28 cellular contexts compared by ENCODE assay signal in genomic region chr10:29553732-29554260, GRCh38.
A peak's percentile ranks its signal among the peaks of the same experiment; 100 is the strongest.
DNase-seq lines count a peak whose midpoint lies in the region; ATAC-seq, FAIRE-seq and TF ChIP-seq lines count a peak whose summit lies in the region.
"Had no signal": no experiment of that assay in that cellular context is flagged by ENCODE, and none has a peak within 500 bp of the region (broad histone marks: within the 10 kb centered on the region; RNA-seq: fewer than 3 reads in every experiment).

No MANE protein-coding gene starts in this region.

- H3K9ac ChIP-seq in IMR-90 (ENCODE audit: low read depth, low read length) (no peak overlapping the region), K562 (ENCODE audit: insufficient read depth in 1 of 2, low read depth in 2 of 2, low read length in 2 of 2) (no peak overlapping the region), skeletal muscle tissue (ENCODE audit: low read depth in 1 of 3, low read length in 3 of 3) (no peak overlapping the region)

- dilution Hi-C loops in IMR-90 (cut with HindIII; ENCODE audit: low sequenced_read_pairs, unreplicated experiment), result no loop called here

- TF ChIP-seq CTCF in IMR-90 (conservative IDR thresholded peaks at IDR 0.05; ENCODE audit: low read depth, low read length) (no peak), K562 (IDR thresholded peaks at IDR 0.05 in 2 of 3, conservative IDR thresholded peaks at IDR 0.05 in 1 of 3; ENCODE audit: insufficient read depth in 2 of 3, low read depth in 1 of 3, low read length in 3 of 3) (peak; percentile 29 to 40 (median 33); a peak in 2 of 6 replicates)

- no peaks in the 10 kb centered on the region for H3K79me2 ChIP-seq in K562 (ENCODE audit: control insufficient read depth, insufficient read depth, low read length)

- no peaks in the 10 kb centered on the region for H3K27me3 Mint-ChIP-seq in activated CD4-positive, alpha-beta T cell treated with anti-CD3 and anti-CD28 coated beads, Interleukin-2, amount 10 ng/mL, durations not matched to agents 24 days and 14 days
- H3K27me3 Mint-ChIP-seq in naive thymus-derived CD4-positive, alpha-beta T cell, result no peaks in the 10 kb centered on the region
- no peaks in the 10 kb centered on the region for H3K27me3 Mint-ChIP-seq in naive thymus-derived CD8-positive, alpha-beta T cell
- H3K27me3 Mint-ChIP-seq: natural killer cell treated with Interleukin-12 subunit alpha and Interleukin-12 subunit beta and Interleukin-15 and Interleukin-18, amount 100 ng/mL, for 72 hours; stimulated activated naive CD8-positive, alpha-beta T cell treated with anti-CD3 and anti-CD28 coated beads, Interleukin-15, amount 100 ng/mL, for 72 hours; T-helper 17 cell had no signal

- POLR2A ChIA-PET in IMR-90 (lab: Charles Lee; ENCODE audit: unreplicated experiment), result interaction anchor here (0.5 kb wide), 1 partner anchor 137 kb away, joined by 9 read pairs; no protein-coding TSS in a partner anchor
- POLR2A ChIA-PET in K562 (lab: Yijun Ruan, JAX), result no interaction called here
- POLR2A ChIA-PET in naive thymus-derived CD4-positive, alpha-beta T cell (lab: Charles Lee), result interaction anchor here (0.6 kb wide), 1 partner anchor 99 kb away, joined by 3 read pairs; no protein-coding TSS in a partner anchor
- POLR2A ChIA-PET in naive thymus-derived CD8-positive, alpha-beta T cell (lab: Charles Lee), result interaction anchor here (0.6 to 1.0 kb wide), 2 partner anchors 8 to 472 kb away, joined by 3 read pairs; no protein-coding TSS in a partner anchor

- H3K4me1 Mint-ChIP-seq in activated CD4-positive, alpha-beta T cell treated with anti-CD3 and anti-CD28 coated beads, Interleukin-2, amount 10 ng/mL, durations not matched to agents 24 days and 14 days, result peaks cover 20% of the 10 kb centered on the region
- H3K4me1 Mint-ChIP-seq in naive thymus-derived CD4-positive, alpha-beta T cell, result peaks cover 0 to 22% (median under 1%) of the 10 kb centered on the region in 7 donors
- peaks cover 0 to 2% (median under 1%) of the 10 kb centered on the region in 4 donors for H3K4me1 Mint-ChIP-seq in naive thymus-derived CD8-positive, alpha-beta T cell
- H3K4me1 Mint-ChIP-seq: T-helper 17 cell had no signal

- no peaks in the 10 kb centered on the region for H4K20me1 ChIP-seq in IMR-90 (ENCODE audit: insufficient read depth, low read length)
- no peaks in the 10 kb centered on the region for H4K20me1 ChIP-seq in K562 (replicated peaks; ENCODE audit: control insufficient read depth, insufficient read depth, low read length)

- peaks cover 8 to 45% of the 10 kb centered on the region in 2 experiments; a peak in 3 of 4 replicates for H3K79me1 ChIP-seq in IMR-90 (ENCODE audit: low read depth in 1 of 2, low read length in 2 of 2)

- intact Hi-C loops in activated CD4-positive, alpha-beta T cell treated with anti-CD3 and anti-CD28 coated beads, Interleukin-2, amount 10 ng/mL, durations not matched to agents 24 days and 14 days (cut with micrococcal nuclease), result no loop called here
- intact Hi-C loops in IMR-90 (cut with micrococcal nuclease) (no loop called here), K562 (cut with micrococcal nuclease) (no loop called here)
- intact Hi-C loops in naive thymus-derived CD4-positive, alpha-beta T cell (cut with micrococcal nuclease), result no loop called here

- H3K4me3 ChIP-seq in IMR-90 (ENCODE audit: insufficient read depth, low read depth, low read length) (no peak overlapping the region), K562 (no peak overlapping the region), skeletal muscle tissue (ENCODE audit: low read length in 3 of 3) (no peak overlapping the region)
- H3K4me3 ChIP-seq in naive thymus-derived CD4-positive, alpha-beta T cell (ENCODE audit: low read length), result no peak overlapping the region
- H3K4me3 ChIP-seq: A549, body of pancreas, ovary, right lobe of liver, transverse colon had no signal

- no peak overlapping the region for H3K27ac ChIP-seq in IMR-90 (ENCODE audit: insufficient read depth, low read length)
- H3K27ac ChIP-seq in K562 (ENCODE audit: extremely low read depth, low read depth, low read length), result no peak overlapping the region
- H3K27ac ChIP-seq in skeletal muscle tissue (ENCODE audit: low read depth, low read length), result peak overlapping the region; percentile 65
- H3K27ac ChIP-seq in naive thymus-derived CD4-positive, alpha-beta T cell (ENCODE audit: low read depth, low read length), result no peak overlapping the region
- H3K27ac ChIP-seq: A549, body of pancreas, ovary, right lobe of liver had no signal

- no peaks in the 10 kb centered on the region for H3K9me3 Mint-ChIP-seq in activated CD4-positive, alpha-beta T cell treated with anti-CD3 and anti-CD28 coated beads, Interleukin-2, amount 10 ng/mL, durations not matched to agents 24 days and 14 days
- H3K9me3 Mint-ChIP-seq in naive thymus-derived CD4-positive, alpha-beta T cell, result peaks cover 0 to 4% (median 0%) of the 10 kb centered on the region in 11 donors
- H3K9me3 Mint-ChIP-seq in naive thymus-derived CD8-positive, alpha-beta T cell, result no peaks in the 10 kb centered on the region
- H3K9me3 Mint-ChIP-seq: immature natural killer cell; natural killer cell treated with Interleukin-12 subunit alpha and Interleukin-12 subunit beta and Interleukin-15 and Interleukin-18, amount 100 ng/mL, for 72 hours; stimulated activated naive CD8-positive, alpha-beta T cell treated with anti-CD3 and anti-CD28 coated beads, Interleukin-15, amount 100 ng/mL, for 72 hours had no signal

- no peak overlapping the region for H4K8ac ChIP-seq in IMR-90 (ENCODE audit: low read depth in 2 of 2, low read length in 2 of 2)

- no peak overlapping the region for H2AK9ac ChIP-seq in IMR-90 (replicated peaks; ENCODE audit: low read depth, low read length, poor library complexity)

- H3K9me3 ChIP-seq in IMR-90 (ENCODE audit: control insufficient read depth, insufficient read depth, low read length) (no peaks in the 10 kb centered on the region), K562 (replicated peaks; ENCODE audit: control insufficient read depth, insufficient read depth, low read depth, low read length) (no peaks in the 10 kb centered on the region), skeletal muscle tissue (ENCODE audit: control insufficient read depth in 3 of 3, low read length in 3 of 3) (no peaks in the 10 kb centered on the region)
- H3K9me3 ChIP-seq in naive thymus-derived CD4-positive, alpha-beta T cell (ENCODE audit: control insufficient read depth in 2 of 3, low read length in 3 of 3), result no peaks in the 10 kb centered on the region
- H3K9me3 ChIP-seq: A549, BE2C, body of pancreas, ovary, right lobe of liver, transverse colon had no signal

- no TSS peak for BruUV-seq in IMR-90 (replicated peaks; lab: Mats Ljungman, UMichigan)
- BruUV-seq in K562 (replicated peaks; lab: Mats Ljungman, UMichigan), result no TSS peak

- no peak overlapping the region for H2BK5ac ChIP-seq in IMR-90 (ENCODE audit: low read depth, low read length, poor library complexity, severe bottlenecking)

- no peaks in the 10 kb centered on the region for H3K27me3 ChIP-seq in IMR-90 (ENCODE audit: control insufficient read depth, insufficient read depth, low read length)
- H3K27me3 ChIP-seq in K562 (ENCODE audit: control insufficient read depth in 2 of 2, insufficient read depth in 2 of 2, low read length in 2 of 2), result peaks cover 6 to 29% of the 10 kb centered on the region in 2 experiments
- H3K27me3 ChIP-seq in skeletal muscle tissue (ENCODE audit: control insufficient read depth in 3 of 3, insufficient read depth in 3 of 3, low read length in 3 of 3), result no peaks in the 10 kb centered on the region
- H3K27me3 ChIP-seq in naive thymus-derived CD4-positive, alpha-beta T cell (ENCODE audit: control insufficient read depth in 2 of 2, insufficient read depth in 2 of 2, low read length in 2 of 2), result no peaks in the 10 kb centered on the region
- H3K27me3 ChIP-seq: BE2C, body of pancreas, ovary, right lobe of liver, transverse colon had no signal

- H3K4me1 ChIP-seq in IMR-90 (ENCODE audit: control insufficient read depth, insufficient read depth, low read length) (peaks cover 13% of the 10 kb centered on the region), K562 (replicated peaks in 1 of 2; ENCODE audit: control insufficient read depth in 2 of 2, insufficient read depth in 2 of 2, low read length in 2 of 2) (no peaks in the 10 kb centered on the region), skeletal muscle tissue (ENCODE audit: control insufficient read depth in 3 of 3, insufficient read depth in 3 of 3, low read length in 3 of 3) (peaks cover 3 to 28% (median 9%) of the 10 kb centered on the region in 3 donors)
- no peaks in the 10 kb centered on the region for H3K4me1 ChIP-seq in naive thymus-derived CD4-positive, alpha-beta T cell (ENCODE audit: control insufficient read depth in 2 of 2, insufficient read depth in 2 of 2, low read length in 2 of 2)
- H3K4me1 ChIP-seq: BE2C, body of pancreas, right lobe of liver had no signal

- no peak overlapping the region for H3K18ac ChIP-seq in IMR-90 (ENCODE audit: low read depth, low read length)

- no peak overlapping the region for H3K56ac ChIP-seq in IMR-90 (ENCODE audit: extremely low read depth, insufficient read depth, low read length)

- no peak overlapping the region for H4K91ac ChIP-seq in IMR-90 (ENCODE audit: insufficient read depth, low read depth, low read length)

- no peak overlapping the region for H2BK120ac ChIP-seq in IMR-90 (ENCODE audit: low read depth, low read length)

- H3K9me1 ChIP-seq in IMR-90 (ENCODE audit: insufficient read depth, low read length) (peaks cover 15% of the 10 kb centered on the region), K562 (ENCODE audit: control insufficient read depth, insufficient read depth, low read length) (no peaks in the 10 kb centered on the region)

- TF ChIP-seq EP300 in K562 (IDR thresholded peaks at IDR 0.05; ENCODE audit: low read length), result no peak

- no peak for DNase-seq in activated CD4-positive, alpha-beta T cell treated with anti-CD3 and anti-CD28 coated beads, Interleukin-2, amount 10 ng/mL, durations not matched to agents 24 days and 14 days
- no peak for DNase-seq in activated CD4-positive, alpha-beta T cell treated with anti-CD3 and anti-CD28 coated beads, Interleukin-2, amount 50 U/mL, for 48 hours
- DNase-seq in IMR-90, result no peak
- DNase-seq in K562 (ENCODE audit: extremely low read depth in 1 of 4, low spot score in 3 of 4), result peak in 2 of 4 experiments; percentile 25 to 29
- no peak for DNase-seq in naive thymus-derived CD4-positive, alpha-beta T cell
- DNase-seq in naive thymus-derived CD8-positive, alpha-beta T cell, result no peak
- DNase-seq: activated CD4-positive, alpha-beta T cell treated with anti-CD3 and anti-CD28 coated beads, Interleukin-2, amount 50 U/mL, for 1 hour; activated CD8-positive, alpha-beta memory T cell treated with anti-CD3 and anti-CD28 coated beads, Interleukin-2, amount 50 U/mL, for 4 hours; BE2C; body of pancreas; DMS53; effector CD8-positive, alpha-beta T cell; hippocampal formation; immature natural killer cell; KBM-7; NCI-H510A; ovary; right lobe of liver; stimulated activated naive CD8-positive, alpha-beta T cell treated with anti-CD3 and anti-CD28 coated beads, Interleukin-15, amount 100 ng/mL, for 72 hours; T-helper 17 cell; transverse colon had no signal

- FAIRE-seq in K562 (lab: Jason Lieb, UNC), result no peak
- FAIRE-seq: A549, frontal cortex, G401.6 had no signal

- H3K4me2 ChIP-seq in IMR-90 (ENCODE audit: low read depth, low read length) (no peak overlapping the region), K562 (ENCODE audit: insufficient read depth, low read length) (no peak overlapping the region)
- H3K4me2 ChIP-seq: A549 had no signal

- no peak overlapping the region for H2BK20ac ChIP-seq in IMR-90 (ENCODE audit: low read depth, low read length)

- no peak overlapping the region for H3K14ac ChIP-seq in IMR-90 (replicated peaks; ENCODE audit: low read depth, low read length)

- WGBS in IMR-90 (ENCODE audit: extremely low coverage in 2 of 2, insufficient read length in 1 of 2), 2 experiments, result 98% methylated on average over 6 of the region's 11 CpGs; no CpG with 5 or more reads in 1 of the 2 experiments
- 17% methylated on average over 11 of the region's 11 CpGs for WGBS in K562 (ENCODE audit: insufficient coverage, low coverage, missing lambda C conversion rate)

- H3K36me3 Mint-ChIP-seq in activated CD4-positive, alpha-beta T cell treated with anti-CD3 and anti-CD28 coated beads, Interleukin-2, amount 10 ng/mL, durations not matched to agents 24 days and 14 days (ENCODE audit: low read depth), result peaks cover 14% of the 10 kb centered on the region
- H3K36me3 Mint-ChIP-seq in naive thymus-derived CD4-positive, alpha-beta T cell, result peaks cover 7 to 37% (median 31%) of the 10 kb centered on the region in 5 donors
- peaks cover 12 to 57% (median 31%) of the 10 kb centered on the region in 3 donors for H3K36me3 Mint-ChIP-seq in naive thymus-derived CD8-positive, alpha-beta T cell
- H3K36me3 Mint-ChIP-seq: natural killer cell treated with Interleukin-12 subunit alpha and Interleukin-12 subunit beta and Interleukin-15 and Interleukin-18, amount 100 ng/mL, for 72 hours had no signal

- TF ChIP-seq POLR2A in IMR-90 (IDR thresholded peaks at IDR 0.05; ENCODE audit: low read depth, low read length) (no peak), K562 (conservative IDR thresholded peaks at IDR 0.05) (no peak)

- in situ Hi-C loops in IMR-90 (cut with MboI; ENCODE audit: low sequenced_read_pairs) (no loop called here), K562 (cut with MboI) (no loop called here)

- no peak overlapping the region for H3K23ac ChIP-seq in IMR-90 (ENCODE audit: low read depth, low read length)

- no peak overlapping the region for H4K5ac ChIP-seq in IMR-90 (ENCODE audit: low read depth, low read length)

- peak overlapping the region; percentile 81 for H3K27ac Mint-ChIP-seq in activated CD4-positive, alpha-beta T cell treated with anti-CD3 and anti-CD28 coated beads, Interleukin-2, amount 10 ng/mL, durations not matched to agents 24 days and 14 days
- peak overlapping the region in 1 of 9 donors; percentile 71 for H3K27ac Mint-ChIP-seq in naive thymus-derived CD4-positive, alpha-beta T cell
- no peak overlapping the region for H3K27ac Mint-ChIP-seq in naive thymus-derived CD8-positive, alpha-beta T cell
- H3K27ac Mint-ChIP-seq: immature natural killer cell; stimulated activated naive CD8-positive, alpha-beta T cell treated with anti-CD3 and anti-CD28 coated beads, Interleukin-15, amount 100 ng/mL, for 72 hours; T-helper 17 cell had no signal

- TF ChIP-seq RAD21 in IMR-90 (IDR thresholded peaks at IDR 0.05; ENCODE audit: low read length) (no peak), K562 (CRISPR knock-in tag; conservative IDR thresholded peaks at IDR 0.05 in 1 of 2, IDR thresholded peaks at IDR 0.05 in 1 of 2) (peak in 1 of 2 experiments; percentile 35; a peak in 2 of 4 replicates)

- no peak for ATAC-seq in IMR-90 (ENCODE audit: low read depth)
- peak; percentile 89 for ATAC-seq in K562
- no peak for ATAC-seq in HG03097 (IDR thresholded peaks at IDR 0.05; ENCODE audit: low FRiP score, unreplicated experiment)
- ATAC-seq in naive thymus-derived CD4-positive, alpha-beta T cell, result no peak
- ATAC-seq in naive thymus-derived CD8-positive, alpha-beta T cell, result no peak
- ATAC-seq: body of pancreas; left lobe of liver; natural killer cell treated with Interleukin-12 subunit alpha and Interleukin-12 subunit beta and Interleukin-15 and Interleukin-18, amount 100 ng/mL, for 72 hours; right lobe of liver; stimulated activated naive CD8-positive, alpha-beta T cell treated with anti-CD3 and anti-CD28 coated beads, Interleukin-15, amount 100 ng/mL, for 72 hours; T-helper 17 cell had no signal

- no peak overlapping the region for H2AFZ ChIP-seq in IMR-90 (replicated peaks; ENCODE audit: low read length, poor library complexity)
- no peak overlapping the region for H2AFZ ChIP-seq in K562 (ENCODE audit: low read depth, low read length)

- no peak overlapping the region for H2BK15ac ChIP-seq in IMR-90 (ENCODE audit: low read depth, low read length)

- H3K4ac ChIP-seq in IMR-90 (ENCODE audit: low read depth, low read length), result peak overlapping the region; percentile 53; the same call in 1 of the 2 replicates

- CTCF ChIA-PET in IMR-90 (lab: Yijun Ruan, JAX) (interaction anchor here (1.0 to 1.2 kb wide), 2 partner anchors 19 to 396 kb away, joined by 3 read pairs; no protein-coding TSS in a partner anchor), K562 (lab: Yijun Ruan, JAX; ENCODE audit: low intra/inter-chr PET ratio) (no interaction called here)
- CTCF ChIA-PET in naive thymus-derived CD4-positive, alpha-beta T cell (lab: Charles Lee), result no interaction called here

- H3K36me3 ChIP-seq in IMR-90 (ENCODE audit: control insufficient read depth, insufficient read depth, low read length) (peaks cover 30% of the 10 kb centered on the region), K562 (ENCODE audit: control insufficient read depth, insufficient read depth, low read length) (no peaks in the 10 kb centered on the region), skeletal muscle tissue (ENCODE audit: control insufficient read depth in 3 of 3, insufficient read depth in 3 of 3, low read length in 3 of 3) (peaks cover 36 to 47% (median 36%) of the 10 kb centered on the region in 3 donors)
- peaks cover 0 to 34% (median 6%) of the 10 kb centered on the region in 3 experiments for H3K36me3 ChIP-seq in naive thymus-derived CD4-positive, alpha-beta T cell (ENCODE audit: control insufficient read depth in 2 of 3, insufficient read depth in 3 of 3, low read length in 3 of 3)
- H3K36me3 ChIP-seq: ovary had no signal

- no peak overlapping the region for H2AK5ac ChIP-seq in IMR-90 (ENCODE audit: low read depth, low read length)

- H3K4me3 Mint-ChIP-seq in activated CD4-positive, alpha-beta T cell treated with anti-CD3 and anti-CD28 coated beads, Interleukin-2, amount 10 ng/mL, durations not matched to agents 24 days and 14 days, result no peak overlapping the region
- peak overlapping the region in 1 of 10 donors; percentile 17 for H3K4me3 Mint-ChIP-seq in naive thymus-derived CD4-positive, alpha-beta T cell
- no peak overlapping the region for H3K4me3 Mint-ChIP-seq in naive thymus-derived CD8-positive, alpha-beta T cell
- H3K4me3 Mint-ChIP-seq: immature natural killer cell; natural killer cell treated with Interleukin-12 subunit alpha and Interleukin-12 subunit beta and Interleukin-15 and Interleukin-18, amount 100 ng/mL, for 72 hours; stimulated activated naive CD8-positive, alpha-beta T cell treated with anti-CD3 and anti-CD28 coated beads, Interleukin-15, amount 100 ng/mL, for 72 hours; T-helper 17 cell had no signal
